In genomic region chr7:132149801-132150310, GRCh38 we compare ENCODE assay signal across 22 cellular contexts.
"Had no signal": no experiment of that assay in that cellular context is flagged by ENCODE, and none has a peak within 500 bp of the region (broad histone marks: within the 10 kb centered on the region; RNA-seq: fewer than 3 reads in every experiment).

No MANE protein-coding gene starts in this region.

- DNase-seq: activated CD4-positive, alpha-beta T cell treated with anti-CD3 and anti-CD28 coated beads for 48 hours; activated CD4-positive, alpha-beta T cell treated with anti-CD3 and anti-CD28 coated beads, Interleukin-2, amount 50 U/mL, for 48 hours; activated CD4-positive, CD25-positive, alpha-beta regulatory T cell treated with anti-CD3 and anti-CD28 coated beads, Interleukin-2, amount 50 U/mL, for 72 hours; activated CD8-positive, alpha-beta memory T cell treated with anti-CD3 and anti-CD28 coated beads, Interleukin-2, amount 10 ng/mL, durations not matched to agents 7 days and 5 days; activated effector memory CD4-positive, alpha-beta T cell treated with Interleukin-2 at 50 U/mL for 16 hours; activated naive CD4-positive, alpha-beta T cell; activated T-cell treated with anti-CD3 and anti-CD28 coated beads, Interleukin-2, amount 50 U/mL, for 24 hours; aorta; Karpas-422; NCI-H1105 treated with DMSO at 0.1 percent for 48 hours; NCI-H1436 treated with DMSO at 0.1 percent for 48 hours; NCI-H1930; NCI-H2107; NCI-H2227 treated with DMSO at 0.1 percent for 48 hours; NCI-H446 treated with DMSO at 0.1 percent for 48 hours; NCI-H526 treated with DMSO at 0.1 percent for 48 hours; PC-9; SHP77 treated with DMSO at 0.1 percent for 48 hours; T-helper 17 cell; T-helper 9 cell had no signal

- ATAC-seq: activated CD8-positive, alpha-beta memory T cell treated with anti-CD3 and anti-CD28 coated beads, Interleukin-2, amount 10 ng/mL, durations not matched to agents 7 days and 5 days; K562; T-helper 17 cell; WTC11 had no signal
